1 cellular context compared by ENCODE assay signal in genomic region chr10:24849051-24849450, GRCh38.
TF ChIP-seq lines count a peak whose summit lies in the region.

No MANE protein-coding gene starts in this region.

TF ChIP-seq in WTC11, 78 proteins besides CTCF, POLR2A, EP300 and RAD21 (continued from another document):
- TF ChIP-seq, protein P1, sequence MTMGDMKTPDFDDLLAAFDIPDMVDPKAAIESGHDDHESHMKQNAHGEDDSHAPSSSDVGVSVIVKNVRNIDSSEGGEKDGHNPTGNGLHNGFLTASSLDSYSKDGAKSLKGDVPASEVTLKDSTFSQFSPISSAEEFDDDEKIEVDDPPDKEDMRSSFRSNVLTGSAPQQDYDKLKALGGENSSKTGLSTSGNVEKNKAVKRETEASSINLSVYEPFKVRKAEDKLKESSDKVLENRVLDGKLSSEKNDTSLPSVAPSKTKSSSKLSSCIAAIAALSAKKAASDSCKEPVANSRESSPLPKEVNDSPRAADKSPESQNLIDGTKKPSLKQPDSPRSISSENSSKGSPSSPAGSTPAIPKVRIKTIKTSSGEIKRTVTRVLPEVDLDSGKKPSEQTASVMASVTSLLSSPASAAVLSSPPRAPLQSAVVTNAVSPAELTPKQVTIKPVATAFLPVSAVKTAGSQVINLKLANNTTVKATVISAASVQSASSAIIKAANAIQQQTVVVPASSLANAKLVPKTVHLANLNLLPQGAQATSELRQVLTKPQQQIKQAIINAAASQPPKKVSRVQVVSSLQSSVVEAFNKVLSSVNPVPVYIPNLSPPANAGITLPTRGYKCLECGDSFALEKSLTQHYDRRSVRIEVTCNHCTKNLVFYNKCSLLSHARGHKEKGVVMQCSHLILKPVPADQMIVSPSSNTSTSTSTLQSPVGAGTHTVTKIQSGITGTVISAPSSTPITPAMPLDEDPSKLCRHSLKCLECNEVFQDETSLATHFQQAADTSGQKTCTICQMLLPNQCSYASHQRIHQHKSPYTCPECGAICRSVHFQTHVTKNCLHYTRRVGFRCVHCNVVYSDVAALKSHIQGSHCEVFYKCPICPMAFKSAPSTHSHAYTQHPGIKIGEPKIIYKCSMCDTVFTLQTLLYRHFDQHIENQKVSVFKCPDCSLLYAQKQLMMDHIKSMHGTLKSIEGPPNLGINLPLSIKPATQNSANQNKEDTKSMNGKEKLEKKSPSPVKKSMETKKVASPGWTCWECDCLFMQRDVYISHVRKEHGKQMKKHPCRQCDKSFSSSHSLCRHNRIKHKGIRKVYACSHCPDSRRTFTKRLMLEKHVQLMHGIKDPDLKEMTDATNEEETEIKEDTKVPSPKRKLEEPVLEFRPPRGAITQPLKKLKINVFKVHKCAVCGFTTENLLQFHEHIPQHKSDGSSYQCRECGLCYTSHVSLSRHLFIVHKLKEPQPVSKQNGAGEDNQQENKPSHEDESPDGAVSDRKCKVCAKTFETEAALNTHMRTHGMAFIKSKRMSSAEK (CRISPR knock-in tag; IDR thresholded peaks at IDR 0.05; ENCODE audit: borderline replicate concordance): no peak
- TF ChIP-seq GABPB1 (CRISPR knock-in tag; IDR thresholded peaks at IDR 0.05): no peak
- TF ChIP-seq NFE2L1 (CRISPR knock-in tag; IDR thresholded peaks at IDR 0.05): no peak
- no peak for TF ChIP-seq FOXP1 (CRISPR knock-in tag; IDR thresholded peaks at IDR 0.05; ENCODE audit: borderline replicate concordance)
- no peak for TF ChIP-seq ZNF138 (CRISPR knock-in tag; conservative IDR thresholded peaks at IDR 0.05)
- no peak for TF ChIP-seq USF2 (CRISPR knock-in tag; IDR thresholded peaks at IDR 0.05)
- TF ChIP-seq PRDM15 (CRISPR knock-in tag; IDR thresholded peaks at IDR 0.05): no peak
- TF ChIP-seq FOXP4 (CRISPR knock-in tag; IDR thresholded peaks at IDR 0.05): no peak
- TF ChIP-seq ZNF396 (CRISPR knock-in tag; IDR thresholded peaks at IDR 0.05; ENCODE audit: borderline replicate concordance): no peak
- TF ChIP-seq, protein P2, sequence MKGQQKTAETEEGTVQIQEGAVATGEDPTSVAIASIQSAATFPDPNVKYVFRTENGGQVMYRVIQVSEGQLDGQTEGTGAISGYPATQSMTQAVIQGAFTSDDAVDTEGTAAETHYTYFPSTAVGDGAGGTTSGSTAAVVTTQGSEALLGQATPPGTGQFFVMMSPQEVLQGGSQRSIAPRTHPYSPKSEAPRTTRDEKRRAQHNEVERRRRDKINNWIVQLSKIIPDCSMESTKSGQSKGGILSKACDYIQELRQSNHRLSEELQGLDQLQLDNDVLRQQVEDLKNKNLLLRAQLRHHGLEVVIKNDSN (CRISPR knock-in tag; IDR thresholded peaks at IDR 0.05): no peak
- TF ChIP-seq NR2C2 (CRISPR knock-in tag; IDR thresholded peaks at IDR 0.05): no peak
- no peak for TF ChIP-seq ZMAT4 (CRISPR knock-in tag; IDR thresholded peaks at IDR 0.05)
- TF ChIP-seq ELF4 (CRISPR knock-in tag; IDR thresholded peaks at IDR 0.05; ENCODE audit: low read depth): no peak
